8 cellular contexts compared by ENCODE assay signal in genomic region chr9:97982719-97983523, GRCh38. TPM values are rescaled to one million over a fixed set of nuclear protein-coding genes. Genes with fewer than 3 reads are reported as not detected.
DNase-seq lines count a peak whose midpoint lies in the region; ATAC-seq and TF ChIP-seq lines count a peak whose summit lies in the region.

Gene ANP32B, plus strand, starts transcription at chr9:97983341. Its CDS starts 215 bp downstream, at chr9:97983556.

- H3K36me3 Mint-ChIP-seq in activated CD4-positive, alpha-beta T cell treated with anti-CD3 and anti-CD28 coated beads for 36 hours (ENCODE audit: low read depth), result peaks cover 19% of the 10 kb centered on the region

- peak within 1 kb of the TSS; percentile 94 for H3K27ac ChIP-seq in layer of hippocampus (ENCODE audit: low read depth, low read length)

- peak within 1 kb of the TSS; percentile 81 for H3K4me3 Mint-ChIP-seq in activated CD4-positive, alpha-beta T cell treated with anti-CD3 and anti-CD28 coated beads for 36 hours

- intact Hi-C loops in activated CD4-positive, alpha-beta T cell treated with anti-CD3 and anti-CD28 coated beads for 36 hours (cut with DNase I, micrococcal nuclease), result loop anchor here (1.0 to 10.0 kb wide), 13 partner anchors 60 to 1924 kb away; partner anchors contain the start of genes XPA (in 2 of the 2), ANKS6 (in 1 of the 2), NANS (in 1 of the 2) and STX17 (in 1 of the 2)

- H3K27me3 Mint-ChIP-seq in activated CD4-positive, alpha-beta T cell treated with anti-CD3 and anti-CD28 coated beads for 36 hours, result no peaks in the 10 kb centered on the region

- POLR2A ChIA-PET in activated CD4-positive, alpha-beta T cell treated with anti-CD3 and anti-CD28 coated beads for 36 hours (lab: Charles Lee), result interaction anchor here (0.7 to 2.2 kb wide), 7 partner anchors 10 to 349 kb away, joined by 3 to 7 read pairs (median 3); partner anchors contain the start of genes NANS, NCBP1, TRMO and TSTD2

- H3K27me3 ChIP-seq in layer of hippocampus (ENCODE audit: control insufficient read depth, insufficient read depth, low read length), result no peaks in the 10 kb centered on the region

- DNase-seq in Ammon's horn (ENCODE audit: low spot score), result peak; percentile 94
- peak; percentile 80 for DNase-seq in NCI-H510A (lab: John Stamatoyannopoulos, UW)
- peak; percentile 98 for DNase-seq in activated CD4-positive, alpha-beta T cell treated with anti-CD3 and anti-CD28 coated beads for 36 hours
- DNase-seq in choroid plexus epithelial cell (ENCODE audit: low read depth), result peak; percentile 92
- peak; percentile 87 to 94 (median 93) for DNase-seq in stimulated activated CD4-positive, alpha-beta T cell treated with anti-CD3 and anti-CD28 coated beads, Interleukin-1b, Interleukin-23, amount 100 ng/mL, for 24 hours (ENCODE audit: low read depth in 4 of 4, low spot score in 1 of 4)

- peak within 1 kb of the TSS; percentile 92 for H3K27ac Mint-ChIP-seq in activated CD4-positive, alpha-beta T cell treated with anti-CD3 and anti-CD28 coated beads for 36 hours

- peaks cover 49% of the 10 kb centered on the region for H3K4me1 Mint-ChIP-seq in activated CD4-positive, alpha-beta T cell treated with anti-CD3 and anti-CD28 coated beads for 36 hours

- CTCF ChIA-PET in activated CD4-positive, alpha-beta T cell treated with anti-CD3 and anti-CD28 coated beads for 36 hours (lab: Charles Lee), result interaction anchor here (0.6 to 3.5 kb wide), 11 partner anchors 11 to 273 kb away, joined by 3 to 32 read pairs (median 3); partner anchors contain the start of genes HEMGN and TRMO

- peak; percentile 69 for TF ChIP-seq CTCF in choroid plexus epithelial cell (conservative IDR thresholded peaks at IDR 0.05; ENCODE audit: low read depth, low read length)

- no peaks in the 10 kb centered on the region for H3K9me3 Mint-ChIP-seq in activated CD4-positive, alpha-beta T cell treated with anti-CD3 and anti-CD28 coated beads for 36 hours (ENCODE audit: low read depth)

- peak within 1 kb of the TSS; percentile 88 for H3K4me3 ChIP-seq in choroid plexus epithelial cell (ENCODE audit: low read depth, low read length)

- ATAC-seq in GM19025 (IDR thresholded peaks at IDR 0.05; ENCODE audit: low read depth, unreplicated experiment) (peak; percentile 61), HG03280 (IDR thresholded peaks at IDR 0.05; ENCODE audit: unreplicated experiment) (peak; percentile 65)
- ATAC-seq in activated CD4-positive, alpha-beta T cell treated with anti-CD3 and anti-CD28 coated beads for 36 hours, result peak; percentile 89

RNA-seq across cellular contexts. Expression of gene ANP32B, which starts in this region (rescaled TPM):
- total RNA-seq in activated CD4-positive, alpha-beta T cell treated with anti-CD3 and anti-CD28 coated beads for 36 hours, result 100 to 1,000 TPM; 367 to 440 TPM

Comparison
In these comparisons a context has a peak if more than half of its experiments do, and no peak if none do; other contexts are left out.
1. Peak in every context shown above with its lines: DNase-seq, ATAC-seq, H3K4me3 ChIP-seq and H3K27ac ChIP-seq.